12 cellular contexts compared by ENCODE assay signal in the genomic region with DNA sequence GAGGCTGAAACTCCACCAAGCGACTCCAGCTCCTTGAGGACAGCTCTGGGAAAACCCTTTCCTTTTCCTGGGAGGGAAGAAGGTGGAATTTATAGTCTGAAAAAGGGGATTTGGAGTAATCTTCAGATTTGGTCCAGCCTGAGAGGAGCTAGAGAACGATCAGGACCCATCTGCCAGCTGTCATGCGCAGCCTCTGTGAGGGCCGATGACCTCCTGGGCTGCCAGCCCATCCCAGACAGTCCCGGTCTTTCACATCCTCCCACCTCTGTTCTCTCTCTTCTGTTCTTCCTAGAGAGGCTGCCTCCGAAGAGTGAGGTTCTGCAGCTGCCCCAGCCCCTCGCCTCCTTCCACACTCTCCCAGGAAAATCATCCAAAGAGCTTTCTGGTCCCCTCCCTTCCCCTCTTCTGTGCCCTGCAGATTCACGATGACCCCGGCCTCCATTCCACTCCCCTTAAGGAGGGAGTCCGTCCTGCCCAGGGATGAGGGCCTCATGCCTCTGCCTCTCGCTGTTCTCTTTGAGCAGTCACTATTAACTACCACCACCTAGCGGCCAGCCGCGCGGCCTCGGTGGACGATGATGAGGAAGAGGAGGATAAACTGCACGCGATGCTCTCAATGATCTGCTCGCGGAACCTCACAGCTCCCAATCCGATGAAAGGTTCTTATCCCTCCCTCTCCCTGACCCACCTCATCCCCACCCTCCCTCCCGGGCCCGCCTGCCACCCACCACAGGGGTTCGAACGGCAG. TPM values are rescaled to one million over a fixed set of nuclear protein-coding genes. Genes with fewer than 3 reads are reported as not detected.
DNase-seq lines count a peak whose midpoint lies in the region; FAIRE-seq and TF ChIP-seq lines count a peak whose summit lies in the region.
"Had no signal": no experiment of that assay in that cellular context is flagged by ENCODE, and none has a peak within 500 bp of the region (broad histone marks: within the 10 kb centered on the region; RNA-seq: fewer than 3 reads in every experiment).

No MANE protein-coding gene starts in this region.

- no peaks in the 10 kb centered on the region for H4K20me1 ChIP-seq in PC-9 (ENCODE audit: insufficient read depth)
- H4K20me1 ChIP-seq in osteoblast (ENCODE audit: insufficient read depth, low read length): no peaks in the 10 kb centered on the region

- H3K4me1 ChIP-seq in PC-9 (replicated peaks; ENCODE audit: insufficient read depth): no peaks in the 10 kb centered on the region
- H3K4me1 ChIP-seq in osteoblast (ENCODE audit: insufficient read depth, low read length): no peaks in the 10 kb centered on the region
- no peaks in the 10 kb centered on the region for H3K4me1 ChIP-seq in small intestine (ENCODE audit: control insufficient read depth in 2 of 2, insufficient read depth in 1 of 2, low read depth in 1 of 2, low read length in 1 of 2)

- H3K36me3 ChIP-seq in H7 (replicated peaks; ENCODE audit: control insufficient read depth, insufficient read depth, low read length) (peaks cover 2% of the 10 kb centered on the region), PC-9 (ENCODE audit: low read depth) (no peaks in the 10 kb centered on the region), osteoblast (ENCODE audit: insufficient read depth, low read length) (peaks cover 12% of the 10 kb centered on the region), small intestine (ENCODE audit: control insufficient read depth in 2 of 2, insufficient read depth in 2 of 2, low read length in 2 of 2) (peaks cover 2% of the 10 kb centered on the region in 2 donors)

- no peaks in the 10 kb centered on the region for H3K27me3 ChIP-seq in H7 (ENCODE audit: control insufficient read depth, insufficient read depth, low read length)
- no peaks in the 10 kb centered on the region for H3K27me3 ChIP-seq in PC-9 (ENCODE audit: insufficient read depth, low read depth)
- no peaks in the 10 kb centered on the region for H3K27me3 ChIP-seq in osteoblast (ENCODE audit: insufficient read depth, low read length)
- H3K27me3 ChIP-seq in small intestine (ENCODE audit: control insufficient read depth in 2 of 2, insufficient read depth in 2 of 2, low read length in 2 of 2): no peaks in the 10 kb centered on the region
- H3K27me3 ChIP-seq: suprapubic skin had no signal

- TF ChIP-seq CTCF in PC-9 (conservative IDR thresholded peaks at IDR 0.05) (0 out of 2 replicates have a peak, but pooled peaks have one; percentile 30), epithelial cell of esophagus (IDR thresholded peaks at IDR 0.05; ENCODE audit: insufficient read depth, low read depth, low read length, missing control alignments) (peak; percentile 31), osteoblast (IDR thresholded peaks at IDR 0.05; ENCODE audit: extremely low read depth, low read depth, low read length) (no peak)

- H3K9me3 ChIP-seq in PC-9 (ENCODE audit: insufficient read depth, low read depth) (no peaks in the 10 kb centered on the region), osteoblast (ENCODE audit: low read depth, low read length) (no peaks in the 10 kb centered on the region), small intestine (ENCODE audit: control insufficient read depth, low read depth) (no peaks in the 10 kb centered on the region)
- H3K9me3 ChIP-seq: suprapubic skin had no signal

- H3K27ac ChIP-seq in PC-9 (no peak overlapping the region), osteoblast (ENCODE audit: low read depth, low read length) (no peak overlapping the region), small intestine (ENCODE audit: low read depth in 1 of 2, low read length in 1 of 2) (no peak overlapping the region)
- H3K27ac ChIP-seq: suprapubic skin had no signal

- H3K4me2 ChIP-seq in PC-9 (no peak overlapping the region), osteoblast (ENCODE audit: insufficient read depth, low read length) (no peak overlapping the region)

- DNase-seq in H7: peak; percentile 90
- DNase-seq in PC-9: no peak
- DNase-seq in epithelial cell of esophagus (ENCODE audit: low read depth): no peak
- peak; percentile 72 for DNase-seq in osteoblast (ENCODE audit: insufficient read length, low spot score, missing footprints)
- DNase-seq in D341Med (ENCODE audit: low spot score): no peak
- no peak for DNase-seq in T-helper 2 cell
- DNase-seq in small intestine: no peak
- DNase-seq: activated CD4-positive, alpha-beta T cell treated with anti-CD3 and anti-CD28 coated beads, Interleukin-2, amount 50 U/mL, for 1 hour; NCI-H1092 treated with DMSO at 0.1 percent for 48 hours; NCI-H226 had no signal

- intact Hi-C loops in PC-9 (cut with micrococcal nuclease; ENCODE audit: unreplicated experiment): no loop called here

- no peaks in the 10 kb centered on the region for H3K79me2 ChIP-seq in PC-9 (ENCODE audit: low read depth)
- H3K79me2 ChIP-seq in osteoblast (ENCODE audit: insufficient read depth, low read length): no peaks in the 10 kb centered on the region

- no peak overlapping the region for H2AFZ ChIP-seq in PC-9
- H2AFZ ChIP-seq in osteoblast (ENCODE audit: low read length): no peak overlapping the region

- CTCF ChIA-PET in PC-9 (lab: Charles Lee): interaction anchor here (0.5 to 0.7 kb wide), 2 partner anchors 28 to 244 kb away, joined by 5 to 8 read pairs; no protein-coding TSS in a partner anchor

- BruUV-seq in PC-9 (replicated peaks; lab: Mats Ljungman, UMichigan): no TSS peak

- H3K9me2 ChIP-seq in PC-9 (ENCODE audit: insufficient read depth): no peaks in the 10 kb centered on the region

- no peak for FAIRE-seq in small intestine (lab: Jason Lieb, UNC)
- FAIRE-seq: HTR-8/SVneo had no signal

- H3F3A ChIP-seq in PC-9 (ENCODE audit: insufficient read depth, low read depth): no peaks in the 10 kb centered on the region

- WGBS in small intestine, 3 donors: 86 to 94% (median 91%) methylated on average over 26 of the region's 26 CpGs

- H3K4me3 ChIP-seq in H7 (ENCODE audit: insufficient read depth, low read depth, low read length): no peak overlapping the region
- no peak overlapping the region for H3K4me3 ChIP-seq in PC-9
- H3K4me3 ChIP-seq in epithelial cell of esophagus (ENCODE audit: low read length): no peak overlapping the region
- no peak overlapping the region for H3K4me3 ChIP-seq in osteoblast (ENCODE audit: insufficient read depth, low read length)
- no peak overlapping the region for H3K4me3 ChIP-seq in small intestine (ENCODE audit: low read depth in 1 of 2, low read length in 2 of 2)
- H3K4me3 ChIP-seq: suprapubic skin had no signal

- POLR2A ChIA-PET in PC-9 (lab: Charles Lee; ENCODE audit: unreplicated experiment): no interaction called here

RNA-seq across cellular contexts. Expression of a gene that starts 29.6 kb away (rescaled TPM):
- total RNA-seq in H7 (2014; rRNA removed; shearing (Covaris generic)): 31.4 and 35.8 TPM in 2 replicates
- total RNA-seq in PC-9 (2021) (62.0 and 65.7 TPM in 2 replicates), osteoblast (35.4 and 37.3 TPM in 2 replicates)
- polyA plus RNA-seq in small intestine: 10 to 100 TPM; 32.2 to 55.9 (median 42.4) TPM

RNA-seq across cellular contexts. Expression of a gene that starts 30.7 kb away (rescaled TPM):
- total RNA-seq in H7 (2014; rRNA removed; shearing (Covaris generic)): 70.1 and 81.8 TPM in 2 replicates
- total RNA-seq in PC-9 (2021) (42.3 and 42.5 TPM in 2 replicates), osteoblast (37.7 and 42.0 TPM in 2 replicates)
- 10 to 100 TPM in 1 of 3 donors, 1 to 10 TPM in 2; 4.5 to 15.2 (median 8.1) TPM for polyA plus RNA-seq in small intestine

RNA-seq across cellular contexts. Expression of a gene that starts 33.9 kb away (rescaled TPM):
- total RNA-seq in H7 (2014; rRNA removed; shearing (Covaris generic)): 9.0 and 13.4 TPM in 2 replicates
- total RNA-seq in PC-9 (2021): 60.7 and 72.3 TPM in 2 replicates
- 12.3 and 14.1 TPM in 2 replicates for total RNA-seq in osteoblast
- 10 to 100 TPM in 1 of 3 donors, 1 to 10 TPM in 2; 4.2 to 11.6 (median 4.6) TPM for polyA plus RNA-seq in small intestine

Comparison
In these comparisons a context has a peak if more than half of its experiments do, and no peak if none do; other contexts are left out.
1. DNase-seq: peak in H7 (single experiment) and osteoblast (single experiment); none in PC-9 (0 of 2), epithelial cell of esophagus (single experiment), D341Med (single experiment), T-helper 2 cell (0 of 5) and small intestine (single experiment).